ENCODE assay signal across 12 cellular contexts in genomic region chr2:174779361-174779928, GRCh38. TPM values are rescaled to one million over a fixed set of nuclear protein-coding genes. Genes with fewer than 3 reads are reported as not detected.
DNase-seq lines count a peak whose midpoint lies in the region; ATAC-seq, FAIRE-seq and TF ChIP-seq lines count a peak whose summit lies in the region.
"Had no signal": no experiment of that assay in that cellular context is flagged by ENCODE, and none has a peak within 500 bp of the region (broad histone marks: within the 10 kb centered on the region; RNA-seq: fewer than 3 reads in every experiment).

No MANE protein-coding gene starts in this region.

- H3K9me3 ChIP-seq in GM23248 (ENCODE audit: low read depth) (no peaks in the 10 kb centered on the region), uterus (no peaks in the 10 kb centered on the region)
- H3K9me3 ChIP-seq: pancreas had no signal

- TF ChIP-seq POLR2A in GM12892 (IDR thresholded peaks at IDR 0.05; ENCODE audit: low read depth, low read length), result no peak
- TF ChIP-seq POLR2A in uterus (IDR thresholded peaks at IDR 0.05), result no peak

- peak overlapping the region; percentile 27; the same call in 1 of the 2 replicates for H2AFZ ChIP-seq in GM23248

- CTCF ChIA-PET in BJ (lab: Yijun Ruan, JAX) (interaction anchor here (0.5 to 1.7 kb wide), 4 partner anchors 11 to 206 kb away, joined by 3 to 5 read pairs (median 4); no protein-coding TSS in a partner anchor), T-cell (lab: Charles Lee) (interaction anchor here (0.6 to 1.9 kb wide), 2 partner anchors 30 to 31 kb away, joined by 4 to 8 read pairs; no protein-coding TSS in a partner anchor)

- POLR2A ChIA-PET in BJ (lab: Charles Lee) (interaction anchor here (1.0 kb wide), 2 partner anchors 8 to 14 kb away, joined by 3 to 4 read pairs; no protein-coding TSS in a partner anchor), T-cell (lab: Charles Lee) (interaction anchor here in 1 of 2 donors (0.6 kb wide), 1 partner anchor 196 kb away, joined by 4 read pairs; no protein-coding TSS in a partner anchor)

- peaks cover 19% of the 10 kb centered on the region; the same call in 1 of the 2 replicates for H3F3A ChIP-seq in GM23248 (ENCODE audit: insufficient read depth)

- intact Hi-C loops in uterus (cut with DNase I; ENCODE audit: low total_unique reads), result no loop called here

- H3K27ac Mint-ChIP-seq in T-cell, result peak overlapping the region; percentile 67 to 93

- WGBS in GM23248 (ENCODE audit: low coverage in 1 of 2, low lambda C conversion rate in 2 of 2, missing lambda C conversion rate in 2 of 2), 2 experiments, result 52 to 59% methylated on average over 5 of the region's 5 CpGs

- ATAC-seq in T-cell (replicated peaks in 1 of 4) (no peak), GM21381 (IDR thresholded peaks at IDR 0.05; ENCODE audit: unreplicated experiment) (no peak)

- FAIRE-seq in GM12892 (lab: Jason Lieb, UNC), result no peak
- FAIRE-seq: pancreas had no signal

- no peaks in the 10 kb centered on the region for H3K27me3 Mint-ChIP-seq in T-cell

- H3K27ac ChIP-seq in GM23248 (peak overlapping the region; percentile 92), uterus (no peak overlapping the region)

- H3K4me1 Mint-ChIP-seq in T-cell, result peaks cover 52 to 59% (median 59%) of the 10 kb centered on the region in 3 donors

- H3K4me1 ChIP-seq in GM23248 (ENCODE audit: insufficient read depth) (peaks cover 41% of the 10 kb centered on the region), uterus (no peaks in the 10 kb centered on the region)
- H3K4me1 ChIP-seq: pancreas had no signal

- H3K9ac ChIP-seq in GM23248, result peak overlapping the region; percentile 62; the same call in 1 of the 2 replicates

- H3K27me3 ChIP-seq in BJ (ENCODE audit: control insufficient read depth, insufficient read depth, low read length) (no peaks in the 10 kb centered on the region), GM23248 (replicated peaks; ENCODE audit: insufficient read depth) (no peaks in the 10 kb centered on the region), uterus (no peaks in the 10 kb centered on the region)
- H3K27me3 ChIP-seq: pancreas had no signal

- in situ Hi-C loops in GM23248 (cut with MboI), result no loop called here

- TF ChIP-seq CTCF in BJ (IDR thresholded peaks at IDR 0.05; ENCODE audit: insufficient read depth, low read depth, low read length) (no peak), uterus (IDR thresholded peaks at IDR 0.05) (no peak)

- H3K4me3 ChIP-seq in BJ (ENCODE audit: low read depth, low read length), result no peak overlapping the region
- no peak overlapping the region for H3K4me3 ChIP-seq in GM23248
- no peak overlapping the region for H3K4me3 ChIP-seq in uterus
- H3K4me3 ChIP-seq: pancreas had no signal

- H3K9me3 Mint-ChIP-seq in T-cell, result no peaks in the 10 kb centered on the region

- no peaks in the 10 kb centered on the region for H3K36me3 Mint-ChIP-seq in T-cell

- no peaks in the 10 kb centered on the region for H3K36me3 ChIP-seq in BJ (ENCODE audit: control insufficient read depth, insufficient read depth, low read length)
- no peaks in the 10 kb centered on the region for H3K36me3 ChIP-seq in GM23248 (ENCODE audit: low read depth)
- no peaks in the 10 kb centered on the region for H3K36me3 ChIP-seq in uterus
- H3K36me3 ChIP-seq: pancreas had no signal

- H4K20me1 ChIP-seq in GM23248 (ENCODE audit: insufficient read depth), result no peaks in the 10 kb centered on the region

- H3K79me2 ChIP-seq in GM23248 (ENCODE audit: insufficient read depth), result no peaks in the 10 kb centered on the region

- H3K9me2 ChIP-seq in GM23248 (ENCODE audit: insufficient read depth), result no peaks in the 10 kb centered on the region

- H3K4me2 ChIP-seq in GM23248 (ENCODE audit: unreplicated experiment), result peak overlapping the region; percentile 19

- DNase-seq in BJ (ENCODE audit: low read depth), result peak; percentile 59
- DNase-seq in GM23248, result peak; percentile 66
- DNase-seq in T-cell, result peak in 2 of 34 experiments; percentile 13 to 14
- DNase-seq in fibroblast of peridontal ligament (ENCODE audit: extremely low read depth), result peak; percentile 52
- no peak for DNase-seq in GM12892 (ENCODE audit: insufficient read length)
- no peak for DNase-seq in HUDEP-2 (lab: John Stamatoyannopoulos, UW; ENCODE audit: unreplicated experiment in 76 of 76)
- no peak for DNase-seq in uterus
- DNase-seq: amniotic stem cell, GF-D8 had no signal

- H3K4me3 Mint-ChIP-seq in T-cell, result peak overlapping the region in 2 of 3 donors; percentile 54 to 69

RNA-seq across cellular contexts. Expression of gene CHRNA1, which starts 15.2 kb away (rescaled TPM):
- polyA plus RNA-seq in BJ (2011; rRNA removed) (0.20 TPM in 1 of 2 replicates, not detected in the other), GM23248 (2016; fragmentation: Nextera tagmentation; extraction: Ambion mirVana) (0.16 and 0.27 TPM in 2 replicates)
- 0.15 TPM in 1 of 2 replicates, not detected in the other for polyA minus RNA-seq in BJ (2011; rRNA and poly(A)+ RNA removed)
- not detected in 2 replicates for total RNA-seq in GM23248 (2014; rRNA removed; shearing (Covaris generic))
- total RNA-seq in T-cell (under 1 TPM in 1 of 5 donors, not detected in 4; 0.23 TPM), uterus (not detected)
- not detected for polyA plus RNA-seq in GM12892 (2012; ENCODE audit: missing spikeins)
- total RNA-seq: NCI-H460 had no signal

Comparison
In these comparisons a context has a peak if more than half of its experiments do, and no peak if none do; other contexts are left out.
1. DNase-seq: peak in BJ (single experiment), GM23248 (single experiment) and fibroblast of peridontal ligament (single experiment); none in GM12892 (single experiment), HUDEP-2 (0 of 76) and uterus (0 of 2).